31 cellular contexts compared by ENCODE assay signal in genomic region chr22:43827336-43827735, GRCh38. TPM values are rescaled to one million over a fixed set of nuclear protein-coding genes. Genes with fewer than 3 reads are reported as not detected.
DNase-seq lines count a peak whose midpoint lies in the region; TF ChIP-seq lines count a peak whose summit lies in the region.
"Had no signal": no experiment of that assay in that cellular context is flagged by ENCODE, and none has a peak within 500 bp of the region (broad histone marks: within the 10 kb centered on the region; RNA-seq: fewer than 3 reads in every experiment).

No MANE protein-coding gene starts in this region.

- peaks cover 5% of the 10 kb centered on the region for H3K9me3 Mint-ChIP-seq in glutamatergic neuron (ENCODE audit: unreplicated experiment)
- H3K9me3 Mint-ChIP-seq in MCF 10A (ENCODE audit: unreplicated experiment): no peaks in the 10 kb centered on the region
- H3K9me3 Mint-ChIP-seq: activated CD4-positive, alpha-beta memory T cell treated with anti-CD3 and anti-CD28 coated beads for 36 hours; activated naive CD4-positive, alpha-beta T cell treated with anti-CD3 and anti-CD28 coated beads, Interleukin-2, amount 50 U/mL, for 24 hours; activated T-helper 2 cell treated with anti-CD3 and anti-CD28 coated beads, Interferon-gamma antibody, Interleukin-2, Interleukin-4, amounts not matched to agents 10 μg/mL and 5 μg/mL and 100 μg/mL, durations not matched to agents 14 hours and 24 hours and 36 hours; dendritic cell treated with granulocyte-macrophage colony-stimulating factor and Interleukin-4, amounts not matched to agents 40 ng/mL and 50 ng/mL, for 4 days; mesothelial cell of epicardium; natural killer cell treated with Interleukin-12 subunit alpha and Interleukin-12 subunit beta and Interleukin-15 and Interleukin-18, amount 100 ng/mL, for 72 hours had no signal

- peak overlapping the region; percentile 63 for H3K4me3 Mint-ChIP-seq in glutamatergic neuron (ENCODE audit: unreplicated experiment)
- no peak overlapping the region for H3K4me3 Mint-ChIP-seq in MCF 10A (ENCODE audit: unreplicated experiment)
- H3K4me3 Mint-ChIP-seq: activated CD4-positive, alpha-beta memory T cell treated with anti-CD3 and anti-CD28 coated beads for 36 hours; activated naive CD4-positive, alpha-beta T cell treated with anti-CD3 and anti-CD28 coated beads, Interleukin-2, amount 50 U/mL, for 24 hours; dendritic cell treated with granulocyte-macrophage colony-stimulating factor and Interleukin-4, amounts not matched to agents 40 ng/mL and 50 ng/mL, for 4 days; mesothelial cell of epicardium; natural killer cell treated with Interleukin-12 subunit alpha and Interleukin-12 subunit beta and Interleukin-15 and Interleukin-18, amount 100 ng/mL, for 72 hours had no signal

- H3K4me1 Mint-ChIP-seq in glutamatergic neuron (ENCODE audit: low read depth, unreplicated experiment) (peaks cover 61% of the 10 kb centered on the region), MCF 10A (ENCODE audit: insufficient read depth, unreplicated experiment) (no peaks in the 10 kb centered on the region)
- H3K4me1 Mint-ChIP-seq: activated naive CD4-positive, alpha-beta T cell treated with anti-CD3 and anti-CD28 coated beads, Interleukin-2, amount 50 U/mL, for 24 hours had no signal

- H3K4me1 ChIP-seq in BLaER1 (peaks cover 65% of the 10 kb centered on the region), adipocyte (ENCODE audit: control insufficient read depth, insufficient read depth, low read length) (peaks cover 39% of the 10 kb centered on the region), osteoblast (ENCODE audit: insufficient read depth, low read length) (peaks cover 25% of the 10 kb centered on the region), uterus (peaks cover 0 to 8% of the 10 kb centered on the region in 2 donors)
- H3K4me1 ChIP-seq: parathyroid adenoma, SJSA1 had no signal

- no peaks in the 10 kb centered on the region for H3K36me3 ChIP-seq in BLaER1
- H3K36me3 ChIP-seq in adipocyte (ENCODE audit: control insufficient read depth, insufficient read depth, low read length, severe bottlenecking): no peaks in the 10 kb centered on the region
- no peaks in the 10 kb centered on the region for H3K36me3 ChIP-seq in osteoblast (ENCODE audit: insufficient read depth, low read length)
- H3K36me3 ChIP-seq in uterus: no peaks in the 10 kb centered on the region
- H3K36me3 ChIP-seq: SJSA1, vagina had no signal

- TF ChIP-seq CTCF in glutamatergic neuron (IDR thresholded peaks at IDR 0.05; ENCODE audit: partially characterized antibody, unreplicated experiment) (no peak), osteoblast (IDR thresholded peaks at IDR 0.05; ENCODE audit: extremely low read depth, low read depth, low read length) (no peak), uterus (IDR thresholded peaks at IDR 0.05) (no peak), MCF 10A (IDR thresholded peaks at IDR 0.05; ENCODE audit: unreplicated experiment) (no peak)

- peak overlapping the region; percentile 86 for H2AFZ ChIP-seq in osteoblast (ENCODE audit: low read length)
- H2AFZ ChIP-seq: parathyroid adenoma had no signal

- peaks cover 7% of the 10 kb centered on the region for H4K20me1 ChIP-seq in BLaER1
- no peaks in the 10 kb centered on the region for H4K20me1 ChIP-seq in osteoblast (ENCODE audit: insufficient read depth, low read length)

- no peaks in the 10 kb centered on the region for H3K9me3 ChIP-seq in BLaER1
- no peaks in the 10 kb centered on the region for H3K9me3 ChIP-seq in adipocyte (ENCODE audit: control insufficient read depth, low read length)
- no peaks in the 10 kb centered on the region for H3K9me3 ChIP-seq in osteoblast (ENCODE audit: low read depth, low read length)
- H3K9me3 ChIP-seq in uterus: no peaks in the 10 kb centered on the region
- H3K9me3 ChIP-seq: SJSA1, testis, vagina had no signal

- H3K4me2 ChIP-seq in BLaER1: peak overlapping the region; percentile 83
- H3K4me2 ChIP-seq in osteoblast (ENCODE audit: insufficient read depth, low read length): peak overlapping the region; percentile 82

- H3K27ac Mint-ChIP-seq in glutamatergic neuron (ENCODE audit: unreplicated experiment): peak overlapping the region; percentile 91
- no peak overlapping the region for H3K27ac Mint-ChIP-seq in MCF 10A (ENCODE audit: low read depth, unreplicated experiment)
- H3K27ac Mint-ChIP-seq: activated CD4-positive, alpha-beta memory T cell treated with anti-CD3 and anti-CD28 coated beads for 36 hours; activated naive CD4-positive, alpha-beta T cell treated with anti-CD3 and anti-CD28 coated beads, Interleukin-2, amount 50 U/mL, for 24 hours; activated T-helper 2 cell treated with anti-CD3 and anti-CD28 coated beads, Interferon-gamma antibody, Interleukin-2, Interleukin-4, amounts not matched to agents 10 μg/mL and 5 μg/mL and 100 μg/mL, durations not matched to agents 14 hours and 24 hours and 36 hours; dendritic cell treated with granulocyte-macrophage colony-stimulating factor and Interleukin-4, amounts not matched to agents 40 ng/mL and 50 ng/mL, for 4 days; mesothelial cell of epicardium; natural killer cell treated with Interleukin-12 subunit alpha and Interleukin-12 subunit beta and Interleukin-15 and Interleukin-18, amount 100 ng/mL, for 72 hours had no signal

- no TSS peak for BruUV-seq in MCF 10A (replicated peaks; lab: Mats Ljungman, UMichigan)

- no peaks in the 10 kb centered on the region for H3K36me3 Mint-ChIP-seq in glutamatergic neuron (ENCODE audit: unreplicated experiment)
- H3K36me3 Mint-ChIP-seq in MCF 10A (ENCODE audit: insufficient read depth, unreplicated experiment): no peaks in the 10 kb centered on the region
- H3K36me3 Mint-ChIP-seq: activated CD4-positive, alpha-beta memory T cell treated with anti-CD3 and anti-CD28 coated beads for 36 hours; activated naive CD4-positive, alpha-beta T cell treated with anti-CD3 and anti-CD28 coated beads, Interleukin-2, amount 50 U/mL, for 24 hours; mesothelial cell of epicardium; natural killer cell treated with Interleukin-12 subunit alpha and Interleukin-12 subunit beta and Interleukin-15 and Interleukin-18, amount 100 ng/mL, for 72 hours had no signal

- intact Hi-C loops in uterus (cut with DNase I; ENCODE audit: low total_unique reads): no loop called here
- intact Hi-C loops in MCF 10A (cut with micrococcal nuclease): loop anchor here (10.0 kb wide), 2 partner anchors 553 to 797 kb away; no protein-coding TSS in a partner anchor

- H3K79me2 ChIP-seq in osteoblast (ENCODE audit: insufficient read depth, low read length): no peaks in the 10 kb centered on the region
- H3K79me2 ChIP-seq: parathyroid adenoma had no signal

- DNase-seq in adipocyte (ENCODE audit: low read depth) (no peak), glutamatergic neuron (no peak), osteoblast (ENCODE audit: insufficient read length, low spot score, missing footprints) (peak; percentile 26), uterus (no peak), MCF 10A (ENCODE audit: unreplicated experiment) (no peak), NCI-H2107 treated with DMSO at 0.1 percent for 48 hours (lab: John Stamatoyannopoulos, UW; ENCODE audit: unreplicated experiment) (no peak), G401 (ENCODE audit: low spot score) (no peak)
- DNase-seq: activated CD4-positive, alpha-beta memory T cell treated with anti-CD3 and anti-CD28 coated beads for 36 hours; activated CD4-positive, CD25-positive, alpha-beta regulatory T cell treated with anti-CD3 and anti-CD28 coated beads, Interleukin-2, amount 50 U/mL, for 72 hours; activated CD8-positive, alpha-beta memory T cell treated with anti-CD3 and anti-CD28 coated beads, Interleukin-2, amount 50 U/mL, for 48 hours; AML-193; GDM1; left ventricle myocardium superior; NCI-H2029 treated with DMSO at 0.1 percent for 48 hours; NCI-H226; NCI-H748 treated with DMSO at 0.1 percent for 48 hours; stimulated activated naive CD4-positive, alpha-beta T cell treated with Interleukin-2 at 50 U/mL for 16 hours; T-helper 1 cell; testis had no signal

- H3K27me3 ChIP-seq in BLaER1: no peaks in the 10 kb centered on the region
- peaks cover 13% of the 10 kb centered on the region for H3K27me3 ChIP-seq in adipocyte (replicated peaks; ENCODE audit: control insufficient read depth, insufficient read depth, low read length)
- peaks cover 3% of the 10 kb centered on the region for H3K27me3 ChIP-seq in osteoblast (ENCODE audit: insufficient read depth, low read length)
- no peaks in the 10 kb centered on the region for H3K27me3 ChIP-seq in uterus
- H3K27me3 ChIP-seq: testis, vagina had no signal

- in situ Hi-C loops in G401 (cut with HindIII; ENCODE audit: low sequenced_read_pairs): no loop called here

- H3K9ac ChIP-seq in BLaER1: no peak overlapping the region
- peak overlapping the region; percentile 33 for H3K9ac ChIP-seq in adipocyte (ENCODE audit: low read length)
- H3K9ac ChIP-seq: parathyroid adenoma had no signal

- POLR2A ChIA-PET in MCF 10A (lab: Yijun Ruan, JAX): interaction anchor here (0.6 to 1.2 kb wide), 3 partner anchors 38 to 423 kb away, joined by 3 to 4 read pairs (median 3); no protein-coding TSS in a partner anchor

- H3K4me3 ChIP-seq in BLaER1 (no peak overlapping the region), adipocyte (ENCODE audit: low read length) (no peak overlapping the region), osteoblast (ENCODE audit: insufficient read depth, low read length) (peak overlapping the region; percentile 62), uterus (no peak overlapping the region)
- H3K4me3 ChIP-seq: SJSA1, testis, vagina had no signal

- CTCF ChIA-PET in MCF 10A (lab: Yijun Ruan, JAX): interaction anchor here (0.6 to 2.2 kb wide), 18 partner anchors 15 to 555 kb away, joined by 3 to 13 read pairs (median 4); no protein-coding TSS in a partner anchor

- H3K27me3 Mint-ChIP-seq in glutamatergic neuron (ENCODE audit: unreplicated experiment): peaks cover 10% of the 10 kb centered on the region
- peaks cover 54% of the 10 kb centered on the region for H3K27me3 Mint-ChIP-seq in MCF 10A (ENCODE audit: insufficient read depth, unreplicated experiment)

- no peak for TF ChIP-seq POLR2A in uterus (IDR thresholded peaks at IDR 0.05)

- H3K27ac ChIP-seq in BLaER1: no peak overlapping the region
- H3K27ac ChIP-seq in osteoblast (ENCODE audit: low read depth, low read length): peak overlapping the region; percentile 77
- no peak overlapping the region for H3K27ac ChIP-seq in uterus
- H3K27ac ChIP-seq: parathyroid adenoma, SJSA1, testis, vagina had no signal

RNA-seq across cellular contexts. Expression of gene EFCAB6, which starts 15.2 kb away (rescaled TPM):
- total RNA-seq in glutamatergic neuron (ENCODE audit: unreplicated experiment): 0.96 TPM
- 1.8 and 2.9 TPM in 2 replicates for total RNA-seq in osteoblast
- 1 to 10 TPM; 2.0 to 8.4 (median 5.7) TPM for total RNA-seq in uterus
- 0.40 and 0.93 TPM in 2 replicates for total RNA-seq in MCF 10A (2022)
- total RNA-seq in G401 (2014; rRNA removed; shearing (Covaris generic)): 0.25 and 0.54 TPM in 2 replicates

RNA-seq across cellular contexts. Expression of gene SULT4A1, which starts 35.0 kb away (rescaled TPM):
- 79.5 TPM for total RNA-seq in glutamatergic neuron (ENCODE audit: unreplicated experiment)
- total RNA-seq in osteoblast: under 0.01 TPM in 1 of 2 replicates, not detected in the other
- total RNA-seq in uterus: 1 to 10 TPM in 1 of 4 donors, not detected in 3; 2.1 TPM
- total RNA-seq in MCF 10A (2022): not detected in 2 replicates
- 5.5 and 9.5 TPM in 2 replicates for total RNA-seq in G401 (2014; rRNA removed; shearing (Covaris generic))
- total RNA-seq: activated CD4-positive, alpha-beta memory T cell treated with anti-CD3 and anti-CD28 coated beads for 36 hours; activated T-helper 2 cell treated with anti-CD3 and anti-CD28 coated beads, Interferon-gamma antibody, Interleukin-2, Interleukin-4, amounts not matched to agents 10 μg/mL and 5 μg/mL and 100 μg/mL, durations not matched to agents 14 hours and 24 hours and 36 hours; aorta; HT-29; M059J; natural killer cell treated with Interleukin-12 subunit alpha and Interleukin-12 subunit beta and Interleukin-15 and Interleukin-18, amount 100 ng/mL, for 72 hours; SJSA1 had no signal
